10 cellular contexts compared by ENCODE assay signal in genomic region chr2:102771114-102771513, GRCh38.
"Had no signal": no experiment of that assay in that cellular context is flagged by ENCODE, and none has a peak within 500 bp of the region (broad histone marks: within the 10 kb centered on the region; RNA-seq: fewer than 3 reads in every experiment).

No MANE protein-coding gene starts in this region.

- DNase-seq: amniotic stem cell; mucosa of descending colon; nucleus accumbens; sigmoid colon; stimulated activated CD4-positive, alpha-beta T cell treated with anti-CD3 and anti-CD28 coated beads, Interleukin-2, amount 100 ng/mL, for 48 hours; stimulated activated naive CD4-positive, alpha-beta T cell treated with Interleukin-2 at 50 U/mL for 16 hours had no signal

- H3K9me3 ChIP-seq: breast epithelium, esophagus muscularis mucosa, mucosa of descending colon, prostate gland, sigmoid colon, suprapubic skin had no signal

- H3K4me1 ChIP-seq: breast epithelium, prostate gland, sigmoid colon, suprapubic skin had no signal

- H3K27ac ChIP-seq: breast epithelium, esophagus muscularis mucosa, prostate gland, sigmoid colon, suprapubic skin had no signal

- H3K27me3 ChIP-seq: breast epithelium, esophagus muscularis mucosa, sigmoid colon, suprapubic skin had no signal

- H3K36me3 ChIP-seq: breast epithelium, prostate gland, sigmoid colon, suprapubic skin had no signal

- H3K4me3 ChIP-seq: breast epithelium, esophagus muscularis mucosa, mucosa of descending colon, prostate gland, sigmoid colon, suprapubic skin had no signal
